Comparison of ENCODE assay signal across 21 cellular contexts in genomic region chr5:74233091-74233490, GRCh38.
DNase-seq lines count a peak whose midpoint lies in the region; ATAC-seq, FAIRE-seq and TF ChIP-seq lines count a peak whose summit lies in the region.
"Had no signal": no experiment of that assay in that cellular context is flagged by ENCODE, and none has a peak within 500 bp of the region (broad histone marks: within the 10 kb centered on the region; RNA-seq: fewer than 3 reads in every experiment).

No MANE protein-coding gene starts in this region.

- peak overlapping the region; percentile 91 for H3K27ac Mint-ChIP-seq in astrocyte (ENCODE audit: unreplicated experiment)
- H3K27ac Mint-ChIP-seq: B cell; CD4-positive, alpha-beta T cell had no signal

- TF ChIP-seq CTCF in astrocyte (IDR thresholded peaks at IDR 0.05; ENCODE audit: insufficient read depth, low read depth, low read length) (no peak), foreskin keratinocyte (conservative IDR thresholded peaks at IDR 0.05) (no peak), MM.1S (IDR thresholded peaks at IDR 0.05; ENCODE audit: low read length) (no peak)

- H3K27me3 ChIP-seq in GM23248 (replicated peaks; ENCODE audit: insufficient read depth), result no peaks in the 10 kb centered on the region
- no peaks in the 10 kb centered on the region for H3K27me3 ChIP-seq in astrocyte (ENCODE audit: insufficient read depth, low read length)
- no peaks in the 10 kb centered on the region for H3K27me3 ChIP-seq in foreskin keratinocyte
- H3K27me3 ChIP-seq in MM.1S (replicated peaks; ENCODE audit: insufficient read depth, low read length), result no peaks in the 10 kb centered on the region
- H3K27me3 ChIP-seq: MG63, Peyer's patch had no signal

- no peaks in the 10 kb centered on the region for H3K27me3 Mint-ChIP-seq in astrocyte (ENCODE audit: low read depth, unreplicated experiment)

- H3K4me1 Mint-ChIP-seq in astrocyte (ENCODE audit: low read depth, unreplicated experiment), result peaks cover 48% of the 10 kb centered on the region
- H3K4me1 Mint-ChIP-seq: B cell had no signal

- H3K4me1 ChIP-seq in GM23248 (ENCODE audit: insufficient read depth) (peaks cover 46% of the 10 kb centered on the region), astrocyte (ENCODE audit: insufficient read depth, low read length) (peaks cover 34% of the 10 kb centered on the region), foreskin keratinocyte (peaks cover 26% of the 10 kb centered on the region), MM.1S (ENCODE audit: low read length) (no peaks in the 10 kb centered on the region)

- no peaks in the 10 kb centered on the region for H3K9me3 ChIP-seq in GM23248 (ENCODE audit: low read depth)
- no peaks in the 10 kb centered on the region for H3K9me3 ChIP-seq in astrocyte (ENCODE audit: insufficient read depth, low read depth, low read length)
- no peaks in the 10 kb centered on the region for H3K9me3 ChIP-seq in MM.1S (replicated peaks; ENCODE audit: insufficient read depth, low read length)
- H3K9me3 ChIP-seq: MG63, Peyer's patch had no signal

- DNase-seq in GM23248 (no peak), astrocyte (ENCODE audit: low read depth) (no peak), foreskin keratinocyte (no peak), renal cortical epithelial cell (ENCODE audit: low read depth) (peak; percentile 19), iPS-NIHi11 (ENCODE audit: low spot score) (no peak), MM.1S (no peak), pons (ENCODE audit: low spot score) (no peak)
- DNase-seq: CD4-positive, alpha-beta T cell; DMS79 treated with DMSO at 0.1 percent for 48 hours; GDM1; KBM-7; NCI-H1930; NCI-H2171 treated with DMSO at 0.1 percent for 48 hours; NCI-H510A; NCI-H82; Peyer's patch; SIG-M5 had no signal

- H3K4me3 ChIP-seq in GM23248 (no peak overlapping the region), astrocyte (ENCODE audit: insufficient read depth, low read depth, low read length) (no peak overlapping the region), MM.1S (ENCODE audit: low read length) (no peak overlapping the region)
- H3K4me3 ChIP-seq: MG63, Peyer's patch had no signal

- no peaks in the 10 kb centered on the region for H3K9me2 ChIP-seq in GM23248 (ENCODE audit: insufficient read depth)
- H3K9me2 ChIP-seq in MM.1S (replicated peaks; ENCODE audit: insufficient read depth, low read length), result no peaks in the 10 kb centered on the region

- H4K20me1 ChIP-seq in GM23248 (ENCODE audit: insufficient read depth), result no peaks in the 10 kb centered on the region
- no peaks in the 10 kb centered on the region for H4K20me1 ChIP-seq in astrocyte (ENCODE audit: insufficient read depth, low read length)
- no peaks in the 10 kb centered on the region for H4K20me1 ChIP-seq in MM.1S (ENCODE audit: insufficient read depth, low read length)

- no peaks in the 10 kb centered on the region for H3K36me3 Mint-ChIP-seq in astrocyte (ENCODE audit: low read depth, unreplicated experiment)

- H3K79me2 ChIP-seq in GM23248 (ENCODE audit: insufficient read depth) (no peaks in the 10 kb centered on the region), astrocyte (ENCODE audit: insufficient read depth, low read length) (no peaks in the 10 kb centered on the region), MM.1S (ENCODE audit: low read length) (no peaks in the 10 kb centered on the region)

- H2AFZ ChIP-seq in GM23248, result no peak overlapping the region; the same call in 1 of the 2 replicates
- H2AFZ ChIP-seq in astrocyte (ENCODE audit: low read depth, low read length), result no peak overlapping the region
- no peak overlapping the region for H2AFZ ChIP-seq in MM.1S (ENCODE audit: low read length)

- ATAC-seq in foreskin keratinocyte, result no peak
- ATAC-seq in HG02852 (IDR thresholded peaks at IDR 0.05; ENCODE audit: unreplicated experiment), result no peak

- no peak overlapping the region for H3K4me3 Mint-ChIP-seq in astrocyte (ENCODE audit: unreplicated experiment)
- H3K4me3 Mint-ChIP-seq: B cell; CD4-positive, alpha-beta T cell had no signal

- in situ Hi-C loops in GM23248 (cut with MboI), result no loop called here

- no peak for FAIRE-seq in astrocyte (lab: Jason Lieb, UNC)
- FAIRE-seq: H1 had no signal

- H3K4me2 ChIP-seq in GM23248 (ENCODE audit: unreplicated experiment) (peak overlapping the region; percentile 50), astrocyte (ENCODE audit: low read length) (peak overlapping the region; percentile 56), MM.1S (ENCODE audit: low read depth, low read length) (no peak overlapping the region)

- H3K27ac ChIP-seq in GM23248 (peak overlapping the region; percentile 50), astrocyte (ENCODE audit: low read depth, low read length) (peak overlapping the region; percentile 71), foreskin keratinocyte (peak overlapping the region; percentile 86), MM.1S (ENCODE audit: low read length) (no peak overlapping the region)
- H3K27ac ChIP-seq: Peyer's patch had no signal

- no peaks in the 10 kb centered on the region for H3K36me3 ChIP-seq in GM23248 (ENCODE audit: low read depth)
- no peaks in the 10 kb centered on the region for H3K36me3 ChIP-seq in astrocyte (ENCODE audit: insufficient read depth, low read length)
- H3K36me3 ChIP-seq in MM.1S (replicated peaks; ENCODE audit: insufficient read depth, low read length), result no peaks in the 10 kb centered on the region
- H3K36me3 ChIP-seq: MG63, Peyer's patch had no signal

- H3F3A ChIP-seq in GM23248 (ENCODE audit: insufficient read depth), result peaks cover 31% of the 10 kb centered on the region
- no peaks in the 10 kb centered on the region for H3F3A ChIP-seq in MM.1S (ENCODE audit: insufficient read depth, low read length)

- no peaks in the 10 kb centered on the region for H3K9me3 Mint-ChIP-seq in astrocyte (ENCODE audit: unreplicated experiment)

- H3K9ac ChIP-seq in GM23248 (no peak overlapping the region), astrocyte (ENCODE audit: low read length) (peak overlapping the region; percentile 5), MM.1S (ENCODE audit: low read length) (no peak overlapping the region)
